In the genomic region with DNA sequence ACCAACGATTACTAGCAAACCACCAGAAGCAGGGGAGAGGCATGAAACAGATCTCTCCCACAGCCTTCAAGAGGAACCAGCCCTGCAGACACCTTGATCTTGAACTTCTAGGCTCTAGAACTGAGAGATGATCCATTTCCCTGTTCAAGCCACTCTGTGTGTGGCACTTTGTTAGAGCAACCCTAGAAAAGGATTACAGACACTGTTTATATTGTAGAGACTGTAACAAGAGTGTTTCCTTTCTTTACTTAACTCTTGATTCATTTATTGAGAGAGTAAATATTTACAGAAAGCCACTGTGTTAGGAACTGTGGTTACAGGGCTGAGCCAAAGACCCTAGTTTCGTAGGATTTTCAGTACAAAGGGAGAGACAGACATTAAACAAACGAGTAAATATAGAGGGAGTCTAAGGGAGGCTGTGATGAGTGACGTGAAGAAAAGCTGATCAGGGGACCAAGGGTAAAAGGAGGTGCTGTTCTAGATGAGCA, we compare ENCODE assay signal across 15 cellular contexts. TPM values are rescaled to one million over a fixed set of nuclear protein-coding genes. Genes with fewer than 3 reads are reported as not detected.
A peak's percentile ranks its signal among the peaks of the same experiment; 100 is the strongest.
DNase-seq lines count a peak whose midpoint lies in the region; ATAC-seq, FAIRE-seq and TF ChIP-seq lines count a peak whose summit lies in the region.
"Had no signal": no experiment of that assay in that cellular context is flagged by ENCODE, and none has a peak within 500 bp of the region (broad histone marks: within the 10 kb centered on the region; RNA-seq: fewer than 3 reads in every experiment).

No MANE protein-coding gene starts in this region.

- H3K4me3 ChIP-seq in fibroblast of villous mesenchyme (ENCODE audit: low read depth, low read length) (no peak overlapping the region), small intestine (ENCODE audit: low read depth in 1 of 2, low read length in 2 of 2) (no peak overlapping the region)
- H3K4me3 ChIP-seq: ascending aorta, BLaER1 had no signal

- no peaks in the 10 kb centered on the region for H3K36me3 ChIP-seq in small intestine (ENCODE audit: control insufficient read depth in 2 of 2, insufficient read depth in 2 of 2, low read length in 2 of 2)
- H3K36me3 ChIP-seq: ascending aorta, BLaER1 had no signal

- no peak for FAIRE-seq in small intestine (lab: Jason Lieb, UNC)

- 42 to 43% (median 42%) methylated on average over 4 of the region's 4 CpGs for WGBS in small intestine, 3 donors

- H3K4me1 ChIP-seq in small intestine (ENCODE audit: control insufficient read depth in 2 of 2, insufficient read depth in 1 of 2, low read depth in 1 of 2, low read length in 1 of 2): peaks cover 12 to 20% of the 10 kb centered on the region in 2 donors
- H3K4me1 ChIP-seq: ascending aorta had no signal

- H3K27ac ChIP-seq in small intestine (ENCODE audit: low read depth in 1 of 2, low read length in 1 of 2): peak overlapping the region; percentile 52 to 61
- H3K27ac ChIP-seq: ascending aorta, BLaER1 had no signal

- no peak for ATAC-seq in GM19397 (IDR thresholded peaks at IDR 0.05; ENCODE audit: unreplicated experiment)
- ATAC-seq in HG02759 (IDR thresholded peaks at IDR 0.05; ENCODE audit: unreplicated experiment): no peak

- no peaks in the 10 kb centered on the region for H3K27me3 ChIP-seq in small intestine (ENCODE audit: control insufficient read depth in 2 of 2, insufficient read depth in 2 of 2, low read length in 2 of 2)
- H3K27me3 ChIP-seq: ascending aorta, BLaER1 had no signal

- DNase-seq in DMS53 treated with DMSO at 0.1 percent for 48 hours (lab: John Stamatoyannopoulos, UW; ENCODE audit: unreplicated experiment) (peak; percentile 100), NCI-H460 (ENCODE audit: extremely low read depth, low read depth) (peak; percentile 47), fibroblast of villous mesenchyme (ENCODE audit: low read depth) (peak; percentile 65), small intestine (no peak), AG20443 (ENCODE audit: low spot score) (no peak)
- DNase-seq: activated naive CD4-positive, alpha-beta T cell; NCI-H1092; occipital lobe; stimulated activated CD4-positive, alpha-beta T cell treated with anti-CD3 and anti-CD28 coated beads, Interleukin-4, amount 100 ng/mL, for 4 hours had no signal

- no peak for TF ChIP-seq CTCF in fibroblast of villous mesenchyme (IDR thresholded peaks at IDR 0.05; ENCODE audit: insufficient read depth, low read depth, low read length)

- no peaks in the 10 kb centered on the region for H3K9me3 ChIP-seq in small intestine (ENCODE audit: control insufficient read depth, low read depth)
- H3K9me3 ChIP-seq: ascending aorta, BLaER1 had no signal

RNA-seq across cellular contexts. Expression of a gene that starts 10.9 kb away (rescaled TPM):
- 55.6 and 64.8 TPM in 2 replicates for total RNA-seq in NCI-H460 (2014; rRNA removed; shearing (Covaris generic))
- 33.1 and 39.1 TPM in 2 replicates for polyA plus RNA-seq in NCI-H460 (2014; cell fraction: nucleus; rRNA removed)
- total RNA-seq in fibroblast of villous mesenchyme: 3.5 and 9.1 TPM in 2 replicates
- 10 to 100 TPM; 11.2 to 36.5 (median 26.7) TPM for polyA plus RNA-seq in small intestine
- total RNA-seq: activated CD4-positive, alpha-beta T cell treated with anti-CD3 and anti-CD28 coated beads, Interleukin-2, amount 10 ng/mL, durations not matched to agents 24 days and 14 days; SK-MEL-5 had no signal

Comparison
In these comparisons a context has a peak if more than half of its experiments do, and no peak if none do; other contexts are left out.
1. DNase-seq: peak in DMS53 treated with DMSO at 0.1 percent for 48 hours (single experiment), NCI-H460 (single experiment) and fibroblast of villous mesenchyme (single experiment); none in small intestine (single experiment) and AG20443 (single experiment).